Comparison of ENCODE assay signal across 9 cellular contexts in genomic region chr17:50935201-50936124, GRCh38.
DNase-seq lines count a peak whose midpoint lies in the region; ATAC-seq and TF ChIP-seq lines count a peak whose summit lies in the region.
"Had no signal": no experiment of that assay in that cellular context is flagged by ENCODE, and none has a peak within 500 bp of the region (broad histone marks: within the 10 kb centered on the region; RNA-seq: fewer than 3 reads in every experiment).

No MANE protein-coding gene starts in this region.

- H3K4me1 Mint-ChIP-seq in WTC11: peaks cover 12% of the 10 kb centered on the region

- POLR2A ChIA-PET in WTC11 (lab: Charles Lee): interaction anchor here (1.4 kb wide), 1 partner anchor 10 kb away, joined by 4 read pairs; no protein-coding TSS in a partner anchor

- H3K4me3 Mint-ChIP-seq in WTC11: no peak overlapping the region

- no peak overlapping the region for H3K27ac Mint-ChIP-seq in WTC11

- H3K36me3 ChIP-seq in right atrium auricular region: no peaks in the 10 kb centered on the region
- no peaks in the 10 kb centered on the region for H3K36me3 ChIP-seq in skeletal muscle satellite cell (ENCODE audit: insufficient read depth, low read length)
- H3K36me3 ChIP-seq: ovary had no signal

- peaks cover 0 to 37% of the 10 kb centered on the region in 2 donors for H3K4me1 ChIP-seq in right atrium auricular region
- peaks cover 42% of the 10 kb centered on the region for H3K4me1 ChIP-seq in skeletal muscle satellite cell (ENCODE audit: control insufficient read depth, insufficient read depth, low read length)

- CTCF ChIA-PET in WTC11 (lab: Charles Lee): interaction anchor here (0.7 to 1.5 kb wide), 4 partner anchors 9 to 172 kb away, joined by 3 to 4 read pairs (median 4); no protein-coding TSS in a partner anchor

- peaks cover 18% of the 10 kb centered on the region for H3K27me3 Mint-ChIP-seq in WTC11 (ENCODE audit: low read depth)

- H3K9me3 ChIP-seq in right atrium auricular region: no peaks in the 10 kb centered on the region
- no peaks in the 10 kb centered on the region for H3K9me3 ChIP-seq in skeletal muscle satellite cell (replicated peaks; ENCODE audit: low read length)
- H3K9me3 ChIP-seq: ovary had no signal

- H3K27me3 ChIP-seq in right atrium auricular region (no peaks in the 10 kb centered on the region), skeletal muscle satellite cell (ENCODE audit: control insufficient read depth, insufficient read depth, low read length) (no peaks in the 10 kb centered on the region)
- H3K27me3 ChIP-seq: ovary had no signal

- H3K27ac ChIP-seq in right atrium auricular region: peak overlapping the region; percentile 49 to 54
- H3K27ac ChIP-seq: ovary had no signal

- H3K4me3 ChIP-seq in right atrium auricular region (no peak overlapping the region), skeletal muscle satellite cell (ENCODE audit: low read length) (no peak overlapping the region)
- H3K4me3 ChIP-seq: ovary had no signal

- H3K9me3 Mint-ChIP-seq in WTC11: no peaks in the 10 kb centered on the region

- no peaks in the 10 kb centered on the region for H3K36me3 Mint-ChIP-seq in WTC11

- H3K9ac ChIP-seq in skeletal muscle satellite cell (ENCODE audit: low read depth, low read length): peak overlapping the region; percentile 58

- no peak for ATAC-seq in WTC11
- ATAC-seq in HG02588 (IDR thresholded peaks at IDR 0.05; ENCODE audit: unreplicated experiment): no peak
- ATAC-seq in GM21381 (IDR thresholded peaks at IDR 0.05; ENCODE audit: unreplicated experiment): no peak

- no peak for TF ChIP-seq CTCF in WTC11 (IDR thresholded peaks at IDR 0.05)
- TF ChIP-seq CTCF in right atrium auricular region (IDR thresholded peaks at IDR 0.05): no peak

- no peak overlapping the region for H3K4me2 ChIP-seq in skeletal muscle satellite cell (ENCODE audit: low read length)

- DNase-seq in HT-29 (ENCODE audit: low spot score) (peak; percentile 85), WTC11 (ENCODE audit: low spot score) (no peak), right atrium auricular region (ENCODE audit: low spot score) (no peak), UCSD-AML1 (lab: John Stamatoyannopoulos, UW; ENCODE audit: unreplicated experiment) (no peak)
- no peak for DNase-seq in stimulated activated CD4-positive, alpha-beta T cell treated with anti-CD3 and anti-CD28 coated beads, Interleukin-12 subunit alpha, Interleukin-12 subunit beta, amount 100 ng/mL, for 4 hours

TF ChIP-seq in WTC11, 78 proteins besides CTCF, POLR2A, EP300 and RAD21:
- TF ChIP-seq GABPB1 (CRISPR knock-in tag; IDR thresholded peaks at IDR 0.05): peak; percentile 36; the same call in 1 of the 2 replicates
- TF ChIP-seq KAT7 (CRISPR knock-in tag; IDR thresholded peaks at IDR 0.05; ENCODE audit: borderline replicate concordance): no peak
